In genomic region chr5:170986598-170986997, GRCh38 we compare ENCODE assay signal across 11 cellular contexts.
DNase-seq lines count a peak whose midpoint lies in the region; ATAC-seq and TF ChIP-seq lines count a peak whose summit lies in the region.
"Had no signal": no experiment of that assay in that cellular context is flagged by ENCODE, and none has a peak within 500 bp of the region (broad histone marks: within the 10 kb centered on the region; RNA-seq: fewer than 3 reads in every experiment).

No MANE protein-coding gene starts in this region.

- DNase-seq in DMS114 treated with DMSO at 0.1 percent for 48 hours (lab: John Stamatoyannopoulos, UW; ENCODE audit: unreplicated experiment) (peak; percentile 26), MM.1S (peak; percentile 27), SK-N-DZ (ENCODE audit: low spot score) (peak; percentile 29), glomerular endothelial cell (ENCODE audit: extremely low read depth, low read depth, low spot score) (peak; percentile 37), prostate gland (ENCODE audit: low spot score) (no peak)
- DNase-seq: activated T-cell treated with anti-CD3 and anti-CD28 coated beads, Interleukin-2, amount 50 U/mL, for 72 hours; GDM1 had no signal

- no peaks in the 10 kb centered on the region for H3K27me3 ChIP-seq in MM.1S (replicated peaks; ENCODE audit: insufficient read depth, low read length)
- no peaks in the 10 kb centered on the region for H3K27me3 ChIP-seq in prostate gland (replicated peaks; ENCODE audit: insufficient read depth)

- TF ChIP-seq POLR2A in prostate gland (IDR thresholded peaks at IDR 0.05) = no peak

- TF ChIP-seq CTCF in MM.1S (IDR thresholded peaks at IDR 0.05; ENCODE audit: low read length) (peak; percentile 29), prostate gland (IDR thresholded peaks at IDR 0.05) (no peak)

- H3K9ac ChIP-seq in MM.1S (ENCODE audit: low read length) = no peak overlapping the region

- H3K27ac ChIP-seq in MM.1S (ENCODE audit: low read length) (no peak overlapping the region), prostate gland (no peak overlapping the region)
- H3K27ac ChIP-seq: HL-60 had no signal

- H3K79me2 ChIP-seq in MM.1S (ENCODE audit: low read length) = no peaks in the 10 kb centered on the region

- H3K36me3 ChIP-seq in MM.1S (replicated peaks; ENCODE audit: insufficient read depth, low read length) = no peaks in the 10 kb centered on the region
- no peaks in the 10 kb centered on the region for H3K36me3 ChIP-seq in prostate gland

- no peaks in the 10 kb centered on the region for H3F3A ChIP-seq in MM.1S (ENCODE audit: insufficient read depth, low read length)

- H2AFZ ChIP-seq in MM.1S (ENCODE audit: low read length) = no peak overlapping the region

- H3K4me1 ChIP-seq in MM.1S (ENCODE audit: low read length) (no peaks in the 10 kb centered on the region), prostate gland (replicated peaks) (no peaks in the 10 kb centered on the region)

- whole genome bisulfite sequencing in prostate gland = 29% methylated on average over 1 of the region's 1 CpG

- no peaks in the 10 kb centered on the region for H3K9me2 ChIP-seq in MM.1S (replicated peaks; ENCODE audit: insufficient read depth, low read length)

- intact Hi-C loops in prostate gland (cut with DNase I) = no loop called here

- H3K9me3 ChIP-seq in MM.1S (replicated peaks; ENCODE audit: insufficient read depth, low read length) (no peaks in the 10 kb centered on the region), prostate gland (no peaks in the 10 kb centered on the region)

- ATAC-seq in GM19328 (IDR thresholded peaks at IDR 0.05; ENCODE audit: unreplicated experiment) (no peak), HG02938 (IDR thresholded peaks at IDR 0.05; ENCODE audit: unreplicated experiment) (no peak), HG03159 (IDR thresholded peaks at IDR 0.05; ENCODE audit: unreplicated experiment) (no peak)
- ATAC-seq: activated T-cell treated with anti-CD3 and anti-CD28 coated beads, Interleukin-2, amount 50 U/mL, for 72 hours had no signal

- no peaks in the 10 kb centered on the region for H4K20me1 ChIP-seq in MM.1S (ENCODE audit: insufficient read depth, low read length)

- H3K4me2 ChIP-seq in MM.1S (ENCODE audit: low read depth, low read length) = no peak overlapping the region

- no peak overlapping the region for H3K4me3 ChIP-seq in MM.1S (ENCODE audit: low read length)
- H3K4me3 ChIP-seq in prostate gland = no peak overlapping the region
